ENCODE assay signal across 30 cellular contexts in genomic region chr15:34739346-34739745, GRCh38. TPM values are rescaled to one million over a fixed set of nuclear protein-coding genes. Genes with fewer than 3 reads are reported as not detected.
"Had no signal": no experiment of that assay in that cellular context is flagged by ENCODE, and none has a peak within 500 bp of the region (broad histone marks: within the 10 kb centered on the region; RNA-seq: fewer than 3 reads in every experiment).

No MANE protein-coding gene starts in this region.

- H3K9me3 ChIP-seq: stomach, suprapubic skin, testis, thoracic aorta, thyroid gland, tibial artery, tibial nerve, transverse colon, upper lobe of left lung, upper lobe of right lung, uterus, vagina had no signal

- H3K4me3 ChIP-seq: stomach, suprapubic skin, testis, thoracic aorta, thyroid gland, tibial artery, tibial nerve, transverse colon, upper lobe of left lung, upper lobe of right lung, uterus, vagina had no signal

- FAIRE-seq: urothelium cell line had no signal

- DNase-seq: stimulated activated CD4-positive, alpha-beta T cell treated with anti-CD3 and anti-CD28 coated beads, Interleukin-2, amount 100 ng/mL, for 48 hours; stimulated activated CD4-positive, alpha-beta T cell treated with anti-CD3 and anti-CD28 coated beads, Interleukin-4, amount 100 ng/mL, for 1 hour; stimulated activated CD4-positive, alpha-beta T cell treated with anti-CD3 and anti-CD28 coated beads, Interleukin-4, amount 100 ng/mL, for 24 hours; stimulated activated CD4-positive, alpha-beta T cell treated with anti-CD3 and anti-CD28 coated beads, Interleukin-4, amount 100 ng/mL, for 4 hours; stimulated activated CD8-positive, alpha-beta memory T cell treated with anti-CD3 and anti-CD28 coated beads, Interleukin-4, amount 100 ng/mL, for 48 hours; stimulated activated naive B cell treated with anti-CD40 and anti-IgM and Interleukin-4, amounts not matched to agents 10 μg/mL and 1 μg/mL and 100 μg/mL, for 72 hours; stimulated activated naive CD4-positive, alpha-beta T cell; stimulated activated naive CD4-positive, alpha-beta T cell treated with Interleukin-2 at 50 U/mL for 16 hours; stimulated activated naive CD8-positive, alpha-beta T cell treated with anti-CD3 and anti-CD28 coated beads, Interleukin-15, amount 100 ng/mL, for 72 hours; stimulated activated naive CD8-positive, alpha-beta T cell treated with anti-CD3 and anti-CD28 coated beads, Interleukin-15, Interleukin-2, amounts not matched to agents 100 U/mL and 50 U/mL, for 24 hours; stomach; substantia nigra; testis; thyroid gland; tibial artery; transverse colon; trophoblast cell; upper lobe of left lung; upper lobe of right lung; uterus had no signal

- H3K27me3 ChIP-seq: testis, thyroid gland, tibial nerve, transverse colon, upper lobe of left lung, upper lobe of right lung, uterus, vagina had no signal

- H3K4me1 ChIP-seq: stomach, suprapubic skin, testis, thyroid gland, tibial artery, tibial nerve, transverse colon, upper lobe of left lung, upper lobe of right lung, uterus, vagina had no signal

- H3K36me3 ChIP-seq: stomach, suprapubic skin, thoracic aorta, thyroid gland, tibial artery, tibial nerve, transverse colon, upper lobe of left lung, upper lobe of right lung, uterus, vagina had no signal

- H3K27ac ChIP-seq: stomach, suprapubic skin, testis, thoracic aorta, thyroid gland, tibial artery, tibial nerve, transverse colon, upper lobe of left lung, upper lobe of right lung, uterus, vagina had no signal

- ATAC-seq: stimulated activated effector memory CD8-positive, alpha-beta T cell treated with anti-CD3 and anti-CD28 coated beads, Interleukin-12 subunit alpha, Interleukin-12 subunit beta, amount 100 ng/mL, for 72 hours; stimulated activated memory B cell treated with anti-CD40 and anti-IgM and Interleukin-4, amounts not matched to agents 10 μg/mL and 1 μg/mL and 100 μg/mL, for 72 hours; stimulated activated naive B cell treated with anti-CD40 and anti-IgM and Interleukin-4, amounts not matched to agents 10 μg/mL and 1 μg/mL and 100 μg/mL, for 72 hours; stimulated activated naive CD8-positive, alpha-beta T cell treated with anti-CD3 and anti-CD28 coated beads, Interleukin-15, amount 100 ng/mL, for 72 hours; stimulated activated naive CD8-positive, alpha-beta T cell treated with anti-CD3 and anti-CD28 coated beads, Interleukin-15, Interleukin-2, amounts not matched to agents 100 U/mL and 50 U/mL, for 24 hours; upper lobe of right lung had no signal

RNA-seq across cellular contexts. Expression of gene GJD2, which starts 15.5 kb away (rescaled TPM):
- total RNA-seq: subcutaneous adipose tissue, thoracic aorta, thyroid gland, tibial nerve, transverse colon, upper lobe of left lung, upper lobe of right lung, ureter, vagina had no signal
- polyA plus RNA-seq: stomach, urinary bladder had no signal

RNA-seq across cellular contexts. Expression of gene ACTC1, which starts 56.0 kb away (rescaled TPM):
- total RNA-seq: upper lobe of left lung had no signal
